1 cellular context compared by ENCODE assay signal in the genomic region with DNA sequence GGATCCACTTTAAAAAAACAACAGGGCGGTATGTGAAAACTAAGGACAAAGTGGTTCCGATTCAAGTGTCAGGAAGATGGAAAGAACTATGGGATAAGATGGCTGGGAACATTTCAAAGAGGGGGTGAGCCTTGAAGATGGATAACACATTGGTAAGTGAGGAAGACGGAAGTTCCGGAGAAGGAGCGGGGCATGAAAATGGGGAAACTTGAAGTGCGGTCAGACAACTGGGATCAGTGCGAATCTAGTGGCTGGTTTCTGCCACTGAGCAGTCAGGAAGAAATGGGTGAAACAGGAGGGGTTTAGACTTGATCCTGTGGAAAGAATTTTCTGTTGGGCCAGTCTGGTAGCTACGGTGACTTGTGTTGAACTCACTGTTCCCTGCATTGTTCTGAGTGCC.
A peak's percentile ranks its signal among the peaks of the same experiment; 100 is the strongest.
TF ChIP-seq lines count a peak whose summit lies in the region.

No MANE protein-coding gene starts in this region.

TF ChIP-seq in HepG2, 621 proteins besides CTCF, POLR2A, EP300 and RAD21 (continues in another document):
- TF ChIP-seq ZFP36L1 (CRISPR knock-in tag; IDR thresholded peaks at IDR 0.05) = 0 out of 2 replicates have a peak, but pooled peaks have one; percentile 57
- TF ChIP-seq TBX2 (CRISPR knock-in tag; IDR thresholded peaks at IDR 0.05; ENCODE audit: borderline replicate concordance) = no peak
- TF ChIP-seq PCBP2 (optimal IDR thresholded peaks at IDR 0.05; ENCODE audit: low read depth, low read length, poor library complexity, severe bottlenecking) = no peak
- TF ChIP-seq, protein P1, sequence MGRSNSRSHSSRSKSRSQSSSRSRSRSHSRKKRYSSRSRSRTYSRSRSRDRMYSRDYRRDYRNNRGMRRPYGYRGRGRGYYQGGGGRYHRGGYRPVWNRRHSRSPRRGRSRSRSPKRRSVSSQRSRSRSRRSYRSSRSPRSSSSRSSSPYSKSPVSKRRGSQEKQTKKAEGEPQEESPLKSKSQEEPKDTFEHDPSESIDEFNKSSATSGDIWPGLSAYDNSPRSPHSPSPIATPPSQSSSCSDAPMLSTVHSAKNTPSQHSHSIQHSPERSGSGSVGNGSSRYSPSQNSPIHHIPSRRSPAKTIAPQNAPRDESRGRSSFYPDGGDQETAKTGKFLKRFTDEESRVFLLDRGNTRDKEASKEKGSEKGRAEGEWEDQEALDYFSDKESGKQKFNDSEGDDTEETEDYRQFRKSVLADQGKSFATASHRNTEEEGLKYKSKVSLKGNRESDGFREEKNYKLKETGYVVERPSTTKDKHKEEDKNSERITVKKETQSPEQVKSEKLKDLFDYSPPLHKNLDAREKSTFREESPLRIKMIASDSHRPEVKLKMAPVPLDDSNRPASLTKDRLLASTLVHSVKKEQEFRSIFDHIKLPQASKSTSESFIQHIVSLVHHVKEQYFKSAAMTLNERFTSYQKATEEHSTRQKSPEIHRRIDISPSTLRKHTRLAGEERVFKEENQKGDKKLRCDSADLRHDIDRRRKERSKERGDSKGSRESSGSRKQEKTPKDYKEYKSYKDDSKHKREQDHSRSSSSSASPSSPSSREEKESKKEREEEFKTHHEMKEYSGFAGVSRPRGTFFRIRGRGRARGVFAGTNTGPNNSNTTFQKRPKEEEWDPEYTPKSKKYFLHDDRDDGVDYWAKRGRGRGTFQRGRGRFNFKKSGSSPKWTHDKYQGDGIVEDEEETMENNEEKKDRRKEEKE (IDR thresholded peaks at IDR 0.05) = no peak
- TF ChIP-seq SP2 (CRISPR knock-in tag; IDR thresholded peaks at IDR 0.05) = no peak
- TF ChIP-seq ZNF557 (CRISPR knock-in tag; IDR thresholded peaks at IDR 0.05) = no peak
- TF ChIP-seq, protein P2, sequence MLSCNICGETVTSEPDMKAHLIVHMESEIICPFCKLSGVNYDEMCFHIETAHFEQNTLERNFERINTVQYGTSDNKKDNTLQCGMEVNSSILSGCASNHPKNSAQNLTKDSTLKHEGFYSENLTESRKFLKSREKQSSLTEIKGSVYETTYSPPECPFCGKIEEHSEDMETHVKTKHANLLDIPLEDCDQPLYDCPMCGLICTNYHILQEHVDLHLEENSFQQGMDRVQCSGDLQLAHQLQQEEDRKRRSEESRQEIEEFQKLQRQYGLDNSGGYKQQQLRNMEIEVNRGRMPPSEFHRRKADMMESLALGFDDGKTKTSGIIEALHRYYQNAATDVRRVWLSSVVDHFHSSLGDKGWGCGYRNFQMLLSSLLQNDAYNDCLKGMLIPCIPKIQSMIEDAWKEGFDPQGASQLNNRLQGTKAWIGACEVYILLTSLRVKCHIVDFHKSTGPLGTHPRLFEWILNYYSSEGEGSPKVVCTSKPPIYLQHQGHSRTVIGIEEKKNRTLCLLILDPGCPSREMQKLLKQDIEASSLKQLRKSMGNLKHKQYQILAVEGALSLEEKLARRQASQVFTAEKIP (CRISPR knock-in tag; IDR thresholded peaks at IDR 0.05; ENCODE audit: borderline replicate concordance) = no peak
- TF ChIP-seq, protein P3, sequence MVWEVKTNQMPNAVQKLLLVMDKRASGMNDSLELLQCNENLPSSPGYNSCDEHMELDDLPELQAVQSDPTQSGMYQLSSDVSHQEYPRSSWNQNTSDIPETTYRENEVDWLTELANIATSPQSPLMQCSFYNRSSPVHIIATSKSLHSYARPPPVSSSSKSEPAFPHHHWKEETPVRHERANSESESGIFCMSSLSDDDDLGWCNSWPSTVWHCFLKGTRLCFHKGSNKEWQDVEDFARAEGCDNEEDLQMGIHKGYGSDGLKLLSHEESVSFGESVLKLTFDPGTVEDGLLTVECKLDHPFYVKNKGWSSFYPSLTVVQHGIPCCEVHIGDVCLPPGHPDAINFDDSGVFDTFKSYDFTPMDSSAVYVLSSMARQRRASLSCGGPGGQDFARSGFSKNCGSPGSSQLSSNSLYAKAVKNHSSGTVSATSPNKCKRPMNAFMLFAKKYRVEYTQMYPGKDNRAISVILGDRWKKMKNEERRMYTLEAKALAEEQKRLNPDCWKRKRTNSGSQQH (CRISPR knock-in tag; IDR thresholded peaks at IDR 0.05; ENCODE audit: low read depth) = no peak
- no peak for TF ChIP-seq TCF7 (IDR thresholded peaks at IDR 0.05; ENCODE audit: low read depth)
- TF ChIP-seq, protein P4, sequence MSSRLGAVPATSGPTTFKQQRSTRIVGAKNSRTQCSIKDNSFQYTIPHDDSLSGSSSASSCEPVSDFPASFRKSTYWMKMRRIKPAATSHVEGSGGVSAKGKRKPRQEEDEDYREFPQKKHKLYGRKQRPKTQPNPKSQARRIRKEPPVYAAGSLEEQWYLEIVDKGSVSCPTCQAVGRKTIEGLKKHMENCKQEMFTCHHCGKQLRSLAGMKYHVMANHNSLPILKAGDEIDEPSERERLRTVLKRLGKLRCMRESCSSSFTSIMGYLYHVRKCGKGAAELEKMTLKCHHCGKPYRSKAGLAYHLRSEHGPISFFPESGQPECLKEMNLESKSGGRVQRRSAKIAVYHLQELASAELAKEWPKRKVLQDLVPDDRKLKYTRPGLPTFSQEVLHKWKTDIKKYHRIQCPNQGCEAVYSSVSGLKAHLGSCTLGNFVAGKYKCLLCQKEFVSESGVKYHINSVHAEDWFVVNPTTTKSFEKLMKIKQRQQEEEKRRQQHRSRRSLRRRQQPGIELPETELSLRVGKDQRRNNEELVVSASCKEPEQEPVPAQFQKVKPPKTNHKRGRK (CRISPR knock-in tag; IDR thresholded peaks at IDR 0.05) = 0 out of 2 replicates have a peak, but pooled peaks have one; percentile 31
- TF ChIP-seq ZMAT3 (CRISPR knock-in tag; conservative IDR thresholded peaks at IDR 0.05) = no peak
- TF ChIP-seq, protein P5, sequence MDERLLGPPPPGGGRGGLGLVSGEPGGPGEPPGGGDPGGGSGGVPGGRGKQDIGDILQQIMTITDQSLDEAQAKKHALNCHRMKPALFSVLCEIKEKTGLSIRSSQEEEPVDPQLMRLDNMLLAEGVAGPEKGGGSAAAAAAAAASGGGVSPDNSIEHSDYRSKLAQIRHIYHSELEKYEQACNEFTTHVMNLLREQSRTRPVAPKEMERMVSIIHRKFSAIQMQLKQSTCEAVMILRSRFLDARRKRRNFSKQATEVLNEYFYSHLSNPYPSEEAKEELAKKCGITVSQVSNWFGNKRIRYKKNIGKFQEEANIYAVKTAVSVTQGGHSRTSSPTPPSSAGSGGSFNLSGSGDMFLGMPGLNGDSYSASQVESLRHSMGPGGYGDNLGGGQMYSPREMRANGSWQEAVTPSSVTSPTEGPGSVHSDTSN (CRISPR knock-in tag; IDR thresholded peaks at IDR 0.05) = no peak
- no peak for TF ChIP-seq ZNF441 (CRISPR knock-in tag; IDR thresholded peaks at IDR 0.05; ENCODE audit: borderline replicate concordance)
- TF ChIP-seq, protein P6, sequence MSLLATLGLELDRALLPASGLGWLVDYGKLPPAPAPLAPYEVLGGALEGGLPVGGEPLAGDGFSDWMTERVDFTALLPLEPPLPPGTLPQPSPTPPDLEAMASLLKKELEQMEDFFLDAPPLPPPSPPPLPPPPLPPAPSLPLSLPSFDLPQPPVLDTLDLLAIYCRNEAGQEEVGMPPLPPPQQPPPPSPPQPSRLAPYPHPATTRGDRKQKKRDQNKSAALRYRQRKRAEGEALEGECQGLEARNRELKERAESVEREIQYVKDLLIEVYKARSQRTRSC (CRISPR knock-in tag; IDR thresholded peaks at IDR 0.05; ENCODE audit: low read depth) = no peak
- TF ChIP-seq, protein P7, sequence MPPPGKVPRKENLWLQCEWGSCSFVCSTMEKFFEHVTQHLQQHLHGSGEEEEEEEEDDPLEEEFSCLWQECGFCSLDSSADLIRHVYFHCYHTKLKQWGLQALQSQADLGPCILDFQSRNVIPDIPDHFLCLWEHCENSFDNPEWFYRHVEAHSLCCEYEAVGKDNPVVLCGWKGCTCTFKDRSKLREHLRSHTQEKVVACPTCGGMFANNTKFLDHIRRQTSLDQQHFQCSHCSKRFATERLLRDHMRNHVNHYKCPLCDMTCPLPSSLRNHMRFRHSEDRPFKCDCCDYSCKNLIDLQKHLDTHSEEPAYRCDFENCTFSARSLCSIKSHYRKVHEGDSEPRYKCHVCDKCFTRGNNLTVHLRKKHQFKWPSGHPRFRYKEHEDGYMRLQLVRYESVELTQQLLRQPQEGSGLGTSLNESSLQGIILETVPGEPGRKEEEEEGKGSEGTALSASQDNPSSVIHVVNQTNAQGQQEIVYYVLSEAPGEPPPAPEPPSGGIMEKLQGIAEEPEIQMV (CRISPR knock-in tag; IDR thresholded peaks at IDR 0.05; ENCODE audit: low read depth) = no peak
- no peak for TF ChIP-seq MBD4 (IDR thresholded peaks at IDR 0.05; ENCODE audit: borderline replicate concordance, low read length)
- no peak for TF ChIP-seq ZNF761 (CRISPR knock-in tag; conservative IDR thresholded peaks at IDR 0.05)
- TF ChIP-seq ZNF274 (CRISPR knock-in tag; IDR thresholded peaks at IDR 0.05) = no peak
- TF ChIP-seq AKAP8 (CRISPR knock-in tag; IDR thresholded peaks at IDR 0.05) = no peak
- no peak for TF ChIP-seq JUND (CRISPR knock-in tag; IDR thresholded peaks at IDR 0.05)
- TF ChIP-seq SMYD3 (CRISPR knock-in tag; IDR thresholded peaks at IDR 0.05) = 0 out of 2 replicates have a peak, but pooled peaks have one; percentile 31
- no peak for TF ChIP-seq HIVEP1 (CRISPR knock-in tag; IDR thresholded peaks at IDR 0.05)
- no peak for TF ChIP-seq ZNF644 (CRISPR knock-in tag; IDR thresholded peaks at IDR 0.05; ENCODE audit: low read depth)
- no peak for TF ChIP-seq KLF13 (CRISPR knock-in tag; IDR thresholded peaks at IDR 0.05)
- TF ChIP-seq SPEN (CRISPR knock-in tag; IDR thresholded peaks at IDR 0.05; ENCODE audit: low read depth) = no peak
- no peak for TF ChIP-seq SOX6 (IDR thresholded peaks at IDR 0.05)
- no peak for TF ChIP-seq SOX6 (CRISPR knock-in tag; IDR thresholded peaks at IDR 0.05)
- no peak for TF ChIP-seq TRIM24 (CRISPR knock-in tag; IDR thresholded peaks at IDR 0.05)
- no peak for TF ChIP-seq HNF4G (IDR thresholded peaks at IDR 0.05; ENCODE audit: borderline replicate concordance, low read depth, low read length)
- TF ChIP-seq HNF4G (CRISPR knock-in tag; IDR thresholded peaks at IDR 0.05; ENCODE audit: borderline replicate concordance, low read depth) = no peak
- TF ChIP-seq PTBP1 (IDR thresholded peaks at IDR 0.05; ENCODE audit: low read depth, low read length, poor library complexity, severe bottlenecking) = no peak
- TF ChIP-seq ZNF883 (CRISPR knock-in tag; IDR thresholded peaks at IDR 0.05; ENCODE audit: not compliant biosample characterization) = no peak
- TF ChIP-seq GTF3A (CRISPR knock-in tag; conservative IDR thresholded peaks at IDR 0.05) = 0 out of 2 replicates have a peak, but pooled peaks have one; percentile 38
- TF ChIP-seq CBX5 (CRISPR knock-in tag; IDR thresholded peaks at IDR 0.05; ENCODE audit: borderline replicate concordance) = no peak
- no peak for TF ChIP-seq ZNF598 (CRISPR knock-in tag; IDR thresholded peaks at IDR 0.05; ENCODE audit: borderline replicate concordance)
- TF ChIP-seq SCMH1 (CRISPR knock-in tag; IDR thresholded peaks at IDR 0.05; ENCODE audit: borderline replicate concordance) = no peak
- no peak for TF ChIP-seq HNRNPL (IDR thresholded peaks at IDR 0.05; ENCODE audit: low read depth, low read length)
- no peak for TF ChIP-seq ZNF263 (CRISPR knock-in tag; IDR thresholded peaks at IDR 0.05)
- no peak for TF ChIP-seq TAF15 (IDR thresholded peaks at IDR 0.05; ENCODE audit: low read depth, low read length, poor library complexity, severe bottlenecking)
- TF ChIP-seq KLF15 (CRISPR knock-in tag; IDR thresholded peaks at IDR 0.05; ENCODE audit: borderline replicate concordance) = no peak
- TF ChIP-seq, protein P8, sequence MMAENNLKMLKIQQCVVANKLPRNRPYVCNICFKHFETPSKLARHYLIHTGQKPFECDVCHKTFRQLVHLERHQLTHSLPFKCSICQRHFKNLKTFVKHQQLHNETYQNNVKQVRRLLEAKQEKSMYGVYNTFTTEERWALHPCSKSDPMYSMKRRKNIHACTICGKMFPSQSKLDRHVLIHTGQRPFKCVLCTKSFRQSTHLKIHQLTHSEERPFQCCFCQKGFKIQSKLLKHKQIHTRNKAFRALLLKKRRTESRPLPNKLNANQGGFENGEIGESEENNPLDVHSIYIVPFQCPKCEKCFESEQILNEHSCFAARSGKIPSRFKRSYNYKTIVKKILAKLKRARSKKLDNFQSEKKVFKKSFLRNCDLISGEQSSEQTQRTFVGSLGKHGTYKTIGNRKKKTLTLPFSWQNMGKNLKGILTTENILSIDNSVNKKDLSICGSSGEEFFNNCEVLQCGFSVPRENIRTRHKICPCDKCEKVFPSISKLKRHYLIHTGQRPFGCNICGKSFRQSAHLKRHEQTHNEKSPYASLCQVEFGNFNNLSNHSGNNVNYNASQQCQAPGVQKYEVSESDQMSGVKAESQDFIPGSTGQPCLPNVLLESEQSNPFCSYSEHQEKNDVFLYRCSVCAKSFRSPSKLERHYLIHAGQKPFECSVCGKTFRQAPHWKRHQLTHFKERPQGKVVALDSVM (CRISPR knock-in tag; IDR thresholded peaks at IDR 0.05) = no peak
- TF ChIP-seq, protein P9, sequence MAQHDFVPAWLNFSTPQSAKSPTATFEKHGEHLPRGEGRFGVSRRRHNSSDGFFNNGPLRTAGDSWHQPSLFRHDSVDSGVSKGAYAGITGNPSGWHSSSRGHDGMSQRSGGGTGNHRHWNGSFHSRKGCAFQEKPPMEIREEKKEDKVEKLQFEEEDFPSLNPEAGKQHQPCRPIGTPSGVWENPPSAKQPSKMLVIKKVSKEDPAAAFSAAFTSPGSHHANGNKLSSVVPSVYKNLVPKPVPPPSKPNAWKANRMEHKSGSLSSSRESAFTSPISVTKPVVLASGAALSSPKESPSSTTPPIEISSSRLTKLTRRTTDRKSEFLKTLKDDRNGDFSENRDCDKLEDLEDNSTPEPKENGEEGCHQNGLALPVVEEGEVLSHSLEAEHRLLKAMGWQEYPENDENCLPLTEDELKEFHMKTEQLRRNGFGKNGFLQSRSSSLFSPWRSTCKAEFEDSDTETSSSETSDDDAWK (CRISPR knock-in tag; IDR thresholded peaks at IDR 0.05) = no peak
- TF ChIP-seq SOX5 (CRISPR knock-in tag; IDR thresholded peaks at IDR 0.05; ENCODE audit: borderline replicate concordance) = no peak
- no peak for TF ChIP-seq MTF1 (CRISPR knock-in tag; IDR thresholded peaks at IDR 0.05)
- no peak for TF ChIP-seq DNMT1 (CRISPR knock-in tag; IDR thresholded peaks at IDR 0.05)
- TF ChIP-seq, protein P10, sequence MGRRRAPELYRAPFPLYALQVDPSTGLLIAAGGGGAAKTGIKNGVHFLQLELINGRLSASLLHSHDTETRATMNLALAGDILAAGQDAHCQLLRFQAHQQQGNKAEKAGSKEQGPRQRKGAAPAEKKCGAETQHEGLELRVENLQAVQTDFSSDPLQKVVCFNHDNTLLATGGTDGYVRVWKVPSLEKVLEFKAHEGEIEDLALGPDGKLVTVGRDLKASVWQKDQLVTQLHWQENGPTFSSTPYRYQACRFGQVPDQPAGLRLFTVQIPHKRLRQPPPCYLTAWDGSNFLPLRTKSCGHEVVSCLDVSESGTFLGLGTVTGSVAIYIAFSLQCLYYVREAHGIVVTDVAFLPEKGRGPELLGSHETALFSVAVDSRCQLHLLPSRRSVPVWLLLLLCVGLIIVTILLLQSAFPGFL (CRISPR knock-in tag; IDR thresholded peaks at IDR 0.05) = no peak
